ENCODE assay signal across 16 cellular contexts in genomic region chr17:37039269-37039668, GRCh38.
"Had no signal": no experiment of that assay in that cellular context is flagged by ENCODE, and none has a peak within 500 bp of the region (broad histone marks: within the 10 kb centered on the region; RNA-seq: fewer than 3 reads in every experiment).

No MANE protein-coding gene starts in this region.

- H3K79me2 ChIP-seq: hepatocyte, parathyroid adenoma had no signal

- H3K9me3 ChIP-seq: thyroid gland, vagina had no signal

- H3K9me3 Mint-ChIP-seq: activated naive CD4-positive, alpha-beta T cell treated with anti-CD3 and anti-CD28 coated beads, Interleukin-2, amount 50 U/mL, for 24 hours had no signal

- H3K27ac ChIP-seq: hepatocyte, parathyroid adenoma, thyroid gland, vagina had no signal

- H3K4me3 ChIP-seq: hepatocyte, thyroid gland, vagina had no signal

- ATAC-seq: left ventricle myocardium superior had no signal

- H3K4me3 Mint-ChIP-seq: activated naive CD4-positive, alpha-beta T cell treated with anti-CD3 and anti-CD28 coated beads, Interleukin-2, amount 50 U/mL, for 24 hours had no signal

- H3K9ac ChIP-seq: parathyroid adenoma had no signal

- H2AFZ ChIP-seq: hepatocyte, parathyroid adenoma had no signal

- H3K27me3 ChIP-seq: hepatocyte, thyroid gland, vagina had no signal

- DNase-seq: activated CD4-positive, alpha-beta T cell treated with anti-CD3 and anti-CD28 coated beads, Interleukin-2, amount 50 U/mL, for 1 hour; activated CD4-positive, CD25-positive, alpha-beta regulatory T cell; activated effector memory CD4-positive, alpha-beta T cell treated with Interleukin-2 at 50 U/mL for 16 hours; activated T-cell treated with anti-CD3 and anti-CD28 coated beads for 4 hours; central memory CD4-positive, alpha-beta T cell; cortex of kidney; effector CD8-positive, alpha-beta T cell; kidney; left ventricle myocardium superior; mesendoderm; stimulated activated CD4-positive, alpha-beta T cell treated with anti-CD3 and anti-CD28 coated beads, Interleukin-15, amount 100 ng/mL, for 24 hours; thyroid gland had no signal

- H3K4me2 ChIP-seq: hepatocyte had no signal

- H3K4me1 ChIP-seq: thyroid gland, vagina had no signal

- H3K27me3 Mint-ChIP-seq: activated naive CD4-positive, alpha-beta T cell treated with anti-CD3 and anti-CD28 coated beads, Interleukin-2, amount 50 U/mL, for 24 hours had no signal
